ENCODE assay signal across 19 cellular contexts in the genomic region with DNA sequence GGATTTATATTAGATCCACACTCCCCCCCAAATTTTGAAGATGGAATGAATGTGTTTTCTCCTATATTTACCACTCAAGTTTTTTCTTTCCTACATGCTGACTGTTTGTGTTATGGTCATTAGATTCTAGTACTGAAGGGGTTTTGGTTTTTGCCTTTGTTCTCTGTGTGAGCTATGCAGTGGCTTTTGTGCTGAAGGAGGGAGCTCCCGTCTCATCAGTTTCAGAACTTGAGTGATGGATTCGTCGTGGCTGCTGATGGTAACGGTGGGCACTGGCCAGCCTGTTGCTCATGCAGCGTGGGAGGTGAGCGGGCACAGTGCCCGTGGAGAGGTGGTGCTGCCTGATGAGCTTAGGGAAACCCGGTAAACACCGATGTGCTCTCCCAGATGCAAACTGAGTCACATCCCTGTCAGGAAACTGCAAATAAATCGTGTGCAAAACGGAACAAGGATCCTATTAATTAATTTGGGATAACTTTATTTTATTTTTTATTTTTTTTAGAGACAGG.
DNase-seq lines count a peak whose midpoint lies in the region; TF ChIP-seq lines count a peak whose summit lies in the region.
"Had no signal": no experiment of that assay in that cellular context is flagged by ENCODE, and none has a peak within 500 bp of the region (broad histone marks: within the 10 kb centered on the region; RNA-seq: fewer than 3 reads in every experiment).

No MANE protein-coding gene starts in this region.

- intact Hi-C loops in mammary epithelial cell (cut with micrococcal nuclease), result no loop called here
- intact Hi-C loops in activated naive CD4-positive, alpha-beta T cell treated with anti-CD3 and anti-CD28 coated beads for 36 hours (cut with micrococcal nuclease), result no loop called here

- H3K27me3 Mint-ChIP-seq in activated naive CD4-positive, alpha-beta T cell treated with anti-CD3 and anti-CD28 coated beads for 36 hours (ENCODE audit: low read depth), result peaks cover 11% of the 10 kb centered on the region
- H3K27me3 Mint-ChIP-seq: progenitor cell of endocrine pancreas had no signal

- no peaks in the 10 kb centered on the region for H3K36me3 Mint-ChIP-seq in activated naive CD4-positive, alpha-beta T cell treated with anti-CD3 and anti-CD28 coated beads for 36 hours (ENCODE audit: low read depth)

- BruUV-seq in mammary epithelial cell (replicated peaks; lab: Mats Ljungman, UMichigan), result no TSS peak

- no peak overlapping the region for H3K9ac ChIP-seq in mammary epithelial cell (ENCODE audit: insufficient read depth, low read length)

- H3K27me3 ChIP-seq in MG63 (no peaks in the 10 kb centered on the region), mammary epithelial cell (ENCODE audit: insufficient read depth, low read length) (no peaks in the 10 kb centered on the region)
- H3K27me3 ChIP-seq: gastroesophageal sphincter had no signal

- H4K20me1 ChIP-seq in mammary epithelial cell (ENCODE audit: insufficient read depth, low read length), result no peaks in the 10 kb centered on the region

- peak; percentile 73 for DNase-seq in MG63
- DNase-seq in mammary epithelial cell, result peak; percentile 93
- peak; percentile 55 for DNase-seq in iris pigment epithelial cell (ENCODE audit: low read depth)
- peak; percentile 38 for DNase-seq in skeletal muscle cell (ENCODE audit: low read depth)
- DNase-seq in activated naive CD4-positive, alpha-beta T cell treated with anti-CD3 and anti-CD28 coated beads for 36 hours, result no peak
- DNase-seq in UCSD-AML1 (lab: John Stamatoyannopoulos, UW; ENCODE audit: unreplicated experiment), result no peak
- no peak for DNase-seq in D341Med (ENCODE audit: low spot score)
- DNase-seq in DMS79 treated with DMSO at 0.1 percent for 48 hours (lab: John Stamatoyannopoulos, UW), result no peak
- DNase-seq: activated CD8-positive, alpha-beta memory T cell treated with anti-CD3 and anti-CD28 coated beads, Interleukin-2, amount 50 U/mL, for 48 hours; activated naive CD4-positive, alpha-beta T cell; COR-L47; endodermal cell; NCI-H187; NCI-H748 treated with DMSO at 0.1 percent for 48 hours; T-helper 1 cell had no signal

- H2AFZ ChIP-seq in mammary epithelial cell (ENCODE audit: low read depth, low read length), result peak overlapping the region; percentile 17

- H3K9me3 ChIP-seq in MG63 (no peaks in the 10 kb centered on the region), mammary epithelial cell (replicated peaks; ENCODE audit: insufficient read depth, low read length) (peaks cover 2% of the 10 kb centered on the region)

- in situ Hi-C loops in mammary epithelial cell (cut with MboI; ENCODE audit: low sequenced_read_pairs in 2 of 2), result no loop called here

- no peaks in the 10 kb centered on the region for H3K36me3 ChIP-seq in MG63
- H3K36me3 ChIP-seq in mammary epithelial cell (ENCODE audit: insufficient read depth, low read length), result no peaks in the 10 kb centered on the region
- H3K36me3 ChIP-seq: gastroesophageal sphincter had no signal

- no peaks in the 10 kb centered on the region for H3K4me1 Mint-ChIP-seq in activated naive CD4-positive, alpha-beta T cell treated with anti-CD3 and anti-CD28 coated beads for 36 hours (ENCODE audit: low read depth)
- H3K4me1 Mint-ChIP-seq: central memory CD8-positive, alpha-beta T cell had no signal

- H3K27ac ChIP-seq in mammary epithelial cell (ENCODE audit: insufficient read depth, low read depth, low read length), result peak overlapping the region; percentile 25
- H3K27ac ChIP-seq: RWPE1 had no signal

- CTCF ChIA-PET in mammary epithelial cell (lab: Charles Lee; ENCODE audit: low non-redundant PET), result no interaction called here
- CTCF ChIA-PET in activated naive CD4-positive, alpha-beta T cell treated with anti-CD3 and anti-CD28 coated beads for 36 hours (lab: Charles Lee), result no interaction called here

- H3K4me3 ChIP-seq in MG63 (no peak overlapping the region), mammary epithelial cell (replicated peaks in 1 of 3; ENCODE audit: insufficient read depth in 1 of 3, low read depth in 2 of 3, low read length in 3 of 3) (no peak overlapping the region), skeletal muscle cell (ENCODE audit: low read depth, low read length) (no peak overlapping the region)
- H3K4me3 ChIP-seq: gastroesophageal sphincter had no signal

- no peaks in the 10 kb centered on the region for H3K79me2 ChIP-seq in mammary epithelial cell (ENCODE audit: insufficient read depth, low read length)

- H3K27ac Mint-ChIP-seq in activated naive CD4-positive, alpha-beta T cell treated with anti-CD3 and anti-CD28 coated beads for 36 hours, result no peak overlapping the region
- H3K27ac Mint-ChIP-seq: endodermal cell had no signal

- TF ChIP-seq CTCF in mammary epithelial cell (conservative IDR thresholded peaks at IDR 0.05 in 1 of 2, IDR thresholded peaks at IDR 0.05 in 1 of 2; ENCODE audit: extremely low read depth in 1 of 2, insufficient read depth in 1 of 2, low read depth in 1 of 2, low read length in 2 of 2), result no peak

- H3K9me3 Mint-ChIP-seq in activated naive CD4-positive, alpha-beta T cell treated with anti-CD3 and anti-CD28 coated beads for 36 hours, result no peaks in the 10 kb centered on the region
- H3K9me3 Mint-ChIP-seq: central memory CD8-positive, alpha-beta T cell had no signal

- dilution Hi-C loops in mammary epithelial cell (cut with HindIII; ENCODE audit: low sequenced_read_pairs), result no loop called here

- H3K4me1 ChIP-seq in mammary epithelial cell (ENCODE audit: insufficient read depth, low read length), result peaks cover 33% of the 10 kb centered on the region

- 13% methylated on average over 10 of the region's 11 CpGs for WGBS in mammary epithelial cell (ENCODE audit: low coverage, missing lambda C conversion rate)

- no peak overlapping the region for H3K4me3 Mint-ChIP-seq in activated naive CD4-positive, alpha-beta T cell treated with anti-CD3 and anti-CD28 coated beads for 36 hours
- H3K4me3 Mint-ChIP-seq: central memory CD8-positive, alpha-beta T cell; endodermal cell had no signal

- peak overlapping the region; percentile 39 for H3K4me2 ChIP-seq in mammary epithelial cell (ENCODE audit: insufficient read depth, low read depth, low read length)

Comparison
In these comparisons a context has a peak if more than half of its experiments do, and no peak if none do; other contexts are left out.
1. DNase-seq: peak in MG63 (single experiment), mammary epithelial cell (single experiment), iris pigment epithelial cell (single experiment) and skeletal muscle cell (single experiment); none in activated naive CD4-positive, alpha-beta T cell treated with anti-CD3 and anti-CD28 coated beads for 36 hours (single experiment), UCSD-AML1 (single experiment), D341Med (single experiment) and DMS79 treated with DMSO at 0.1 percent for 48 hours (single experiment).